8 cellular contexts compared by ENCODE assay signal in genomic region chr7:16078076-16078952, GRCh38.
DNase-seq lines count a peak whose midpoint lies in the region; ATAC-seq and TF ChIP-seq lines count a peak whose summit lies in the region.

No MANE protein-coding gene starts in this region.

- peak; percentile 77 for ATAC-seq in HG02759 (IDR thresholded peaks at IDR 0.05; ENCODE audit: unreplicated experiment)

- TF ChIP-seq EP300 in ovary (IDR thresholded peaks at IDR 0.05): no peak

- H3K9me3 ChIP-seq in ovary: no peaks in the 10 kb centered on the region

- TF ChIP-seq CTCF in GM12875 (IDR thresholded peaks at IDR 0.05; ENCODE audit: borderline replicate concordance, insufficient read depth, low read depth, low read length): peak; percentile 39; the same call in 1 of the 2 replicates
- peak; percentile 78 for TF ChIP-seq CTCF in fibroblast of pulmonary artery (IDR thresholded peaks at IDR 0.05; ENCODE audit: low read length, missing control alignments)
- TF ChIP-seq CTCF in ovary (IDR thresholded peaks at IDR 0.05): peak; percentile 11 to 34 (median 26)

- 9 to 19% (median 15%) methylated on average over 3 of the region's 3 CpGs for WGBS in ovary, 3 donors

- H3K4me1 ChIP-seq in ovary (ENCODE audit: insufficient read depth): no peaks in the 10 kb centered on the region

- no peak for TF ChIP-seq POLR2A in ovary (IDR thresholded peaks at IDR 0.05)

- intact Hi-C loops in ovary (cut with DNase I): loop anchor here in 1 of 4 donors (10.0 kb wide), 1 partner anchor 486 kb away; no protein-coding TSS in a partner anchor

- no peak overlapping the region for H3K27ac ChIP-seq in ovary

- H3K4me3 ChIP-seq in GM12875 (ENCODE audit: low read depth, low read length): no peak overlapping the region
- H3K4me3 ChIP-seq in fibroblast of pulmonary artery (replicated peaks; ENCODE audit: low read depth, low read length): no peak overlapping the region
- H3K4me3 ChIP-seq in ovary: no peak overlapping the region

- no peaks in the 10 kb centered on the region for H3K36me3 ChIP-seq in ovary

- peak; percentile 45 for DNase-seq in AG08395 (ENCODE audit: low spot score)
- DNase-seq in NCI-H1436 (lab: John Stamatoyannopoulos, UW): peak; percentile 27
- peak; percentile 19 for DNase-seq in SKM-1 (lab: John Stamatoyannopoulos, UW; ENCODE audit: unreplicated experiment)
- DNase-seq in fibroblast of pulmonary artery (ENCODE audit: low read depth): peak; percentile 87
- peak in 1 of 5 donors; percentile 16 for DNase-seq in ovary
- DNase-seq in stimulated activated CD8-positive, alpha-beta memory T cell treated with anti-CD3 and anti-CD28 coated beads, Interleukin-4, amount 100 ng/mL, for 48 hours: no peak

- H3K27me3 ChIP-seq in ovary: no peaks in the 10 kb centered on the region

Comparison
In these comparisons a context has a peak if more than half of its experiments do, and no peak if none do; other contexts are left out.
1. CTCF ChIP-seq: peak in every context shown above with its lines; median percentile 78 in fibroblast of pulmonary artery; 39 in GM12875; 26 in ovary.